12 cellular contexts compared by ENCODE assay signal in the genomic region with DNA sequence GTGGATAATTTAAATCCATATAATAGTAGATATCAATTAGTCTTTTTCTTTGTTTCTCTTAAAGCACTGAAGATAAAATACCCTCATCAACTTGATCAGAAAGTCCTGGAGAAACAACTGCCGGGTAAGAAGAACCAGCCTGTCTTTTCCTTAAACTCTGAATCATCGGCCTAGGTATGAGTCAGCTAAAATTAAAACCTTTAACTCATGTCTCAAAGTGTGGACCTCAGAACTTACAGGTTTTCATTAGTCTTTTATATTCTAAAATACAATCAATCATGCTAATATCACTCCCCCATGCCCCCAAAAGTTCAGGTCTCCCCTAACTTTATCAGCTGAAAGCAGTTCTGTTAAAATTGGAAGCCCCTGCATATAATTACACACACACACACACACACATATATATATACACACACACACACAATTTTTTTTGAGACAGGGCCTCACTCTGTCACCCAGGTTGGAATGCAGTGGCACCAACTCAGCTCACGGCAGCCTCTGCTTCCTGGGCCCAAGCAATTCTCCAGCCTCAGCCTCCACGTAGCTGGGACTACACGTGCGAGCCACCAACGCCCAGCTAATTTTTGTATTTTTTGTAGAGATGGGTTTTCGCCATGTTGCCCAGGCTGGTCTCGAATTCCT.
DNase-seq lines count a peak whose midpoint lies in the region; ATAC-seq, FAIRE-seq and TF ChIP-seq lines count a peak whose summit lies in the region.
"Had no signal": no experiment of that assay in that cellular context is flagged by ENCODE, and none has a peak within 500 bp of the region (broad histone marks: within the 10 kb centered on the region; RNA-seq: fewer than 3 reads in every experiment).

No MANE protein-coding gene starts in this region.

- peaks cover 1% of the 10 kb centered on the region for H3K4me1 ChIP-seq in mesenchymal stem cell (ENCODE audit: control insufficient read depth, insufficient read depth, low read depth, low read length)
- H3K4me1 ChIP-seq: uterus had no signal

- no peak overlapping the region for H3K14ac ChIP-seq in mesenchymal stem cell (ENCODE audit: low read length in 2 of 2)

- no peak overlapping the region for H2BK120ac ChIP-seq in mesenchymal stem cell (ENCODE audit: low read depth, low read length)

- no peak overlapping the region for H3K4me2 ChIP-seq in mesenchymal stem cell (ENCODE audit: low read length, poor library complexity, severe bottlenecking)

- H2BK12ac ChIP-seq in mesenchymal stem cell (ENCODE audit: low read length in 2 of 2), result no peak overlapping the region

- H3K9ac ChIP-seq in mesenchymal stem cell (ENCODE audit: low read length), result peak overlapping the region; percentile 77

- H4K8ac ChIP-seq in mesenchymal stem cell (ENCODE audit: low read length), result peak overlapping the region; percentile 72

- H2AFZ ChIP-seq in mesenchymal stem cell (ENCODE audit: low read depth, low read length), result no peak overlapping the region

- H3K36me3 ChIP-seq in BJ (ENCODE audit: control insufficient read depth, insufficient read depth, low read length), result peaks cover 7% of the 10 kb centered on the region
- peaks cover 38 to 76% of the 10 kb centered on the region in 2 experiments for H3K36me3 ChIP-seq in mesenchymal stem cell (ENCODE audit: control insufficient read depth in 1 of 2, insufficient read depth in 2 of 2, low read depth in 1 of 2, low read length in 2 of 2)
- H3K36me3 ChIP-seq: uterus had no signal

- in situ Hi-C loops in astrocyte of the spinal cord (cut with HindIII; ENCODE audit: low sequenced_read_pairs), result no loop called here

- POLR2A ChIA-PET in BJ (lab: Charles Lee), result no interaction called here

- H4K91ac ChIP-seq in mesenchymal stem cell (ENCODE audit: low read length), result no peak overlapping the region

- FAIRE-seq in HTR-8/SVneo (lab: Jason Lieb, UNC), result no peak

- H2AK5ac ChIP-seq in mesenchymal stem cell (ENCODE audit: low read length, severe bottlenecking), result no peak overlapping the region

- peak overlapping the region; percentile 79 for H3K27ac ChIP-seq in mesenchymal stem cell (ENCODE audit: low read length, poor library complexity, severe bottlenecking)
- H3K27ac ChIP-seq: uterus had no signal

- CTCF ChIA-PET in BJ (lab: Yijun Ruan, JAX), result interaction anchor here (0.6 to 1.7 kb wide), 4 partner anchors 28 to 839 kb away, joined by 3 read pairs; no protein-coding TSS in a partner anchor

- WGBS in mesenchymal stem cell, result 68% methylated on average over 9 of the region's 9 CpGs

- H3K4ac ChIP-seq in mesenchymal stem cell (ENCODE audit: low read depth in 1 of 2, low read length in 2 of 2), result no peak overlapping the region

- H3K4me3 ChIP-seq in BJ (ENCODE audit: low read depth, low read length), result no peak overlapping the region
- H3K4me3 ChIP-seq in astrocyte of the spinal cord (ENCODE audit: low read depth, low read length), result no peak overlapping the region
- no peak overlapping the region for H3K4me3 ChIP-seq in mesenchymal stem cell (ENCODE audit: insufficient read depth in 1 of 2, low read depth in 1 of 2, low read length in 2 of 2)
- H3K4me3 ChIP-seq: uterus had no signal

- TF ChIP-seq CTCF in BJ (IDR thresholded peaks at IDR 0.05; ENCODE audit: insufficient read depth, low read depth, low read length) (no peak), astrocyte of the spinal cord (IDR thresholded peaks at IDR 0.05; ENCODE audit: low read depth, low read length) (no peak)

- peaks cover 9% of the 10 kb centered on the region for H3K79me1 ChIP-seq in mesenchymal stem cell (replicated peaks; ENCODE audit: low read length, poor library complexity, severe bottlenecking)

- no peak for ATAC-seq in HG03175 (IDR thresholded peaks at IDR 0.05; ENCODE audit: unreplicated experiment)

- H2BK15ac ChIP-seq in mesenchymal stem cell (ENCODE audit: low read depth, poor library complexity, severe bottlenecking), result no peak overlapping the region

- H2BK5ac ChIP-seq in mesenchymal stem cell (ENCODE audit: low read depth, low read length, poor library complexity, severe bottlenecking), result no peak overlapping the region

- H3K18ac ChIP-seq in mesenchymal stem cell (ENCODE audit: low read depth in 1 of 2, low read length in 2 of 2), result peak overlapping the region in 1 of 2 experiments; percentile 66

- peak; percentile 35 for DNase-seq in BJ (ENCODE audit: low read depth)
- DNase-seq in HTR-8/SVneo (ENCODE audit: insufficient read length, low spot score), result peak; percentile 29
- DNase-seq in astrocyte of the spinal cord (ENCODE audit: low read depth, low spot score), result peak; percentile 77
- DNase-seq in mesenchymal stem cell, result peak; percentile 76
- no peak for DNase-seq in DMS 273 (lab: John Stamatoyannopoulos, UW; ENCODE audit: unreplicated experiment)
- DNase-seq in islet precursor cell, result no peak
- DNase-seq in NCI-H1092 treated with DMSO at 0.1 percent for 48 hours (lab: John Stamatoyannopoulos, UW), result no peak
- DNase-seq: activated T-cell treated with anti-CD3 and anti-CD28 coated beads for 4 hours, GF-D8, NCI-H1417 treated with DMSO at 0.1 percent for 48 hours, uterus had no signal

- H3K27me3 ChIP-seq in BJ (ENCODE audit: control insufficient read depth, insufficient read depth, low read length) (no peaks in the 10 kb centered on the region), mesenchymal stem cell (ENCODE audit: control insufficient read depth in 1 of 2, insufficient read depth in 1 of 2, low read length in 2 of 2) (no peaks in the 10 kb centered on the region)
- H3K27me3 ChIP-seq: uterus had no signal

- no peaks in the 10 kb centered on the region for H3K9me3 ChIP-seq in mesenchymal stem cell (ENCODE audit: control insufficient read depth, low read length)
- H3K9me3 ChIP-seq: uterus had no signal

- no peak overlapping the region for H3K23ac ChIP-seq in mesenchymal stem cell (ENCODE audit: low read length in 2 of 2)

Comparison
In these comparisons a context has a peak if more than half of its experiments do, and no peak if none do; other contexts are left out.
1. DNase-seq: peak in BJ (single experiment), HTR-8/SVneo (single experiment), astrocyte of the spinal cord (single experiment) and mesenchymal stem cell (single experiment); none in DMS 273 (single experiment), islet precursor cell (single experiment) and NCI-H1092 treated with DMSO at 0.1 percent for 48 hours (single experiment).